Comparison of ENCODE assay signal across 1 cellular context in genomic region chr3:79917561-79917960, GRCh38.
TF ChIP-seq lines count a peak whose summit lies in the region.

No MANE protein-coding gene starts in this region.

TF ChIP-seq in GM23338, 12 proteins besides CTCF, POLR2A, EP300 and RAD21 (continued from another document):
- TF ChIP-seq ZNF462 (CRISPR knock-in tag; IDR thresholded peaks at IDR 0.05) = no peak
- no peak for TF ChIP-seq JUNB (IDR thresholded peaks at IDR 0.05; ENCODE audit: unreplicated experiment)
- TF ChIP-seq NANOG (IDR thresholded peaks at IDR 0.05; ENCODE audit: borderline replicate concordance) = no peak
- TF ChIP-seq EZH2 (IDR thresholded peaks at IDR 0.05; ENCODE audit: low read depth, unreplicated experiment) = no peak
- TF ChIP-seq POLR2AphosphoS5 (IDR thresholded peaks at IDR 0.05; ENCODE audit: low read depth) = no peak
- no peak for TF ChIP-seq CREB1 (CRISPR knock-in tag; IDR thresholded peaks at IDR 0.05; ENCODE audit: low read depth)
